Comparison of ENCODE assay signal across 1 cellular context in the genomic region with DNA sequence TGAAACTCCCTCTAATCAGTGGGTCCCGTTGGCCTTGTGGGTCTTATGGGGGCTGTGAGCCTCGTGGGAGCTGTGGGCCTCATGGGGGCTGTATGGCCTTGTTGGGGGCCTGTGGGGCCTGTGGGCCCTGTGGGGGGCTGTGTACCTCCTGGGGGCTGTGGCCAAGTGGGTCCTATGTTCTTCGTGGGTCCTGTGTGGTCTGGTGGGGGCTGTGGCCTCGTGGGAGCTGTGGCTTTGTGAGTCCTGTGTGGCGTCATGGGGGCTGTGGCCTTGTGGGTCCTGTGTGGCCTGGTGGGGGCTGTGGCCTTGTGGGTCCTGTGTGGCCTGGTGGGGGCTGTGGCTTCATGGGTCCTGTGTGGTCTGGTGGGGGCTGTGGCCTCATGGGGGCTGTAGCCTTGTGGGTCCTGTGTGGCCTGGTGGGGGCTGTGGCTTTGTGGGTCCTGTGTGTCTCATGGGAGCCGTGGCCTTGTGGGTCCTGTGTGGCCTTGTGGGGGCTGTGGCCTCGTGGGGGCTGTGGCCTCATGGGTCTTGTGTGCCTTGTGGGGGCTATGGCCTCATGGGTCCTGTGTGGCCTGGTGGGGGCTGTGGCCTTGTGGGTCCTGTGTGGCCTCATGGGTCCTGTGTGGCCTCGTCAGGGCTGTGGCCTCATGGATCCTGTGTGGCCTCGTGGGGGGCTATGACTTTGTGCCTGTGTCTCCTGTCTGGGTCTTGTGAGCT.
TF ChIP-seq lines count a peak whose summit lies in the region.

No MANE protein-coding gene starts in this region.

TF ChIP-seq in HepG2, 621 proteins besides CTCF, POLR2A, EP300 and RAD21:
- TF ChIP-seq RBFOX2 (IDR thresholded peaks at IDR 0.05; ENCODE audit: low read depth, low read length) (0 out of 2 replicates have a peak, but pooled peaks have one; percentile 39), AGO2 (optimal IDR thresholded peaks at IDR 0.05; ENCODE audit: low read depth, low read length) (peak; percentile 52)
- TF ChIP-seq, protein P1, sequence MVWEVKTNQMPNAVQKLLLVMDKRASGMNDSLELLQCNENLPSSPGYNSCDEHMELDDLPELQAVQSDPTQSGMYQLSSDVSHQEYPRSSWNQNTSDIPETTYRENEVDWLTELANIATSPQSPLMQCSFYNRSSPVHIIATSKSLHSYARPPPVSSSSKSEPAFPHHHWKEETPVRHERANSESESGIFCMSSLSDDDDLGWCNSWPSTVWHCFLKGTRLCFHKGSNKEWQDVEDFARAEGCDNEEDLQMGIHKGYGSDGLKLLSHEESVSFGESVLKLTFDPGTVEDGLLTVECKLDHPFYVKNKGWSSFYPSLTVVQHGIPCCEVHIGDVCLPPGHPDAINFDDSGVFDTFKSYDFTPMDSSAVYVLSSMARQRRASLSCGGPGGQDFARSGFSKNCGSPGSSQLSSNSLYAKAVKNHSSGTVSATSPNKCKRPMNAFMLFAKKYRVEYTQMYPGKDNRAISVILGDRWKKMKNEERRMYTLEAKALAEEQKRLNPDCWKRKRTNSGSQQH (CRISPR knock-in tag; IDR thresholded peaks at IDR 0.05; ENCODE audit: low read depth), result no peak
TF ChIP-seq in HepG2: peak in this region for 2.
